15 cellular contexts compared by ENCODE assay signal in the genomic region with DNA sequence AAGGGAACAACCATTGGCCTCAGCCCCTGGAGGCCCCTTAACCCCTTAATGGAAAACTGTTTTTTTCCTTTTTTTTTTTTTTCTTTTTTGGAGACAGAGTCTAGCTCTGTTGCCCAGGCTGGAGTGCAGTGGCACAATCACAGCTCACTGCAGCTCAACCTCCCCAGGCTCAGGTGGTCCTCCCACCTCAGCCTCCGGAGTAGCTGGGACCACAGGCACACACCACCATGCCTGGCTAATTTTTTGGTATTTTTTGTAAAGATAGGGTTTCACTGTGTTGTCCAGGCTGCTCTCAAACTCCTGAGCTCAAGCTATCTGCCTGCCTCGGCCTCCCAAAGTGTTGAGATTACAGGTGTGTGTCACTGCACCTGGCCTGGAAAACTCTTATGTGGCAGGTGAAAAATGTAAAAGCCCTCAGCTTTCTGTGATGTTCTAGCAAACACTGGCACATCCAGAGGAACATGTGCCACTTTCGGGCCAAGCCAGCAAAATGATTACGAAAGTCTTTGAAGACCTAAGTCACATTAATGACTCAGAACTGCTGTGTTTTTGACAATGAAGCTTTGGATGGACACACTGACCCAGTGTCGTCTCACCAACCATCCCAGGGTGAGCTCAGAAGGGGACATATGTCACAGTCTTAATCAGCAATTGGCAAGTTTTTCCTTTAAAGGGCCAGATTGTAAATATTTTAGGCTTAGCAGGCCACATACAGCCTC.
A peak's percentile ranks its signal among the peaks of the same experiment; 100 is the strongest.
DNase-seq lines count a peak whose midpoint lies in the region; ATAC-seq and TF ChIP-seq lines count a peak whose summit lies in the region.
"Had no signal": no experiment of that assay in that cellular context is flagged by ENCODE, and none has a peak within 500 bp of the region (broad histone marks: within the 10 kb centered on the region; RNA-seq: fewer than 3 reads in every experiment).

No MANE protein-coding gene starts in this region.

- peak overlapping the region in 3 of 4 donors; percentile 40 to 70 (median 68) for H3K27ac ChIP-seq in body of pancreas
- H3K27ac ChIP-seq: neural progenitor cell, upper lobe of right lung had no signal

- ATAC-seq in body of pancreas: peak; percentile 44
- no peak for ATAC-seq in HG02885 (IDR thresholded peaks at IDR 0.05; ENCODE audit: poor library complexity, unreplicated experiment)
- ATAC-seq: activated T-cell treated with anti-CD3 and anti-CD28 coated beads, Interleukin-2, amount 50 U/mL, for 4 hours; K562; upper lobe of right lung had no signal

- no peaks in the 10 kb centered on the region for H3K36me3 ChIP-seq in body of pancreas (replicated peaks in 1 of 2; ENCODE audit: insufficient read depth in 1 of 2, low read depth in 2 of 2)
- H3K36me3 ChIP-seq: neural progenitor cell, upper lobe of right lung had no signal

- DNase-seq in Ammon's horn (ENCODE audit: low spot score) (peak; percentile 45), M059J (ENCODE audit: low read depth) (peak; percentile 47), body of pancreas (peak in 3 of 4 donors; percentile 38 to 71 (median 47)), medulla oblongata (ENCODE audit: extremely low spot score) (peak; percentile 25), SHP77 treated with DMSO at 0.1 percent for 48 hours (lab: John Stamatoyannopoulos, UW) (no peak), NCI-H1436 (lab: John Stamatoyannopoulos, UW) (no peak), DMS79 (lab: John Stamatoyannopoulos, UW) (no peak)
- DNase-seq: activated T-cell treated with anti-CD3 and anti-CD28 coated beads, Interleukin-2, amount 50 U/mL, for 4 hours; foreskin melanocyte; NCI-H1694 treated with DMSO at 0.1 percent for 48 hours; stimulated activated naive CD4-positive, alpha-beta T cell; upper lobe of right lung had no signal

- no peaks in the 10 kb centered on the region for H3K27me3 ChIP-seq in body of pancreas
- H3K27me3 ChIP-seq: upper lobe of right lung had no signal

- H3K9me3 ChIP-seq in body of pancreas: no peaks in the 10 kb centered on the region
- H3K9me3 ChIP-seq: upper lobe of right lung had no signal

- 39 to 46% methylated on average over 5 of the region's 5 CpGs for WGBS in body of pancreas, 2 donors

- intact Hi-C loops in body of pancreas (cut with DNase I): no loop called here

- TF ChIP-seq POLR2A in body of pancreas (IDR thresholded peaks at IDR 0.05): no peak

- no peak for TF ChIP-seq CTCF in body of pancreas (IDR thresholded peaks at IDR 0.05)

- no peak overlapping the region for H3K4me3 ChIP-seq in body of pancreas
- H3K4me3 ChIP-seq: K562, neural progenitor cell, upper lobe of right lung had no signal

- peaks cover 73% of the 10 kb centered on the region for H3K4me1 ChIP-seq in body of pancreas

Comparison
In these comparisons a context has a peak if more than half of its experiments do, and no peak if none do; other contexts are left out.
1. DNase-seq: peak in Ammon's horn (single experiment), M059J (single experiment), body of pancreas (3 of 4) and medulla oblongata (single experiment); none in SHP77 treated with DMSO at 0.1 percent for 48 hours (single experiment), NCI-H1436 (single experiment) and DMS79 (single experiment).